8 cellular contexts compared by ENCODE assay signal in the genomic region with DNA sequence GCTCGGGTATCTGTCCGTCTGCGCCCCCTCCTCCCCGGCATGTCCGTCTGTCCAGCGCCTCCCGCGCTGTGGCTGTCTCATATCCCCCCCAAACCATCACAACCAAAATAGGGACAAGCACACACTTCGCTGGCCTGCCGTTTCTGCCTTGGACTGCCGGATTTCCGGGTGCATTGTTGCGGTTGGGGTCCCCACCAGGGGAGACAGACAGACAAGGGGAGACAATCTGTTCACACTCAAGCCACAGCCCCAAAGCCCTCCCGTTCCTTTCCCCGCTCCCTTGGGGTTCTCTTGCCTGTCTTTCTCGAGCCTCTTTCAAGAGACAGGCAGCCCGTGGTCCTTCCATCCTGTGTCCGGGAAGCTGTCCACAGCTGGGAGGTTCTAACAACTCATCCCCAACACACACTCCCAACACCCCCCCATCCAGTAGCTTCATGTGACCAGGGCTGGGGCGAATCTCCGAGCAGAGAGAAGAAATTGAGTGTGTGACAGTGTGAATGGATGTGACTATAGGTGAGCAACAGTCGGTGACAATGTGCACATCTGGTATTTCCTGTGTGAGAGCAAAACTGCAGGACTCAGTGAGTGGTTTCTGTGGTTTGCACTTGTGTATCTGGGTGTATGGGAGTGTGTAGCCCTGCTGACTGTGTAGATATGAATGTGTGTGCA. TPM values are rescaled to one million over a fixed set of nuclear protein-coding genes. Genes with fewer than 3 reads are reported as not detected.
DNase-seq lines count a peak whose midpoint lies in the region; ATAC-seq and TF ChIP-seq lines count a peak whose summit lies in the region.

No MANE protein-coding gene starts in this region.

- POLR2A ChIA-PET in AG04450 (lab: Yijun Ruan, JAX): interaction anchor here (0.7 kb wide), 1 partner anchor 16 kb away, joined by 5 read pairs; no protein-coding TSS in a partner anchor

- no peak for DNase-seq in AG04450 (ENCODE audit: low read depth, low spot score)
- DNase-seq in RPMI8226: peak; percentile 68
- DNase-seq in breast epithelium (ENCODE audit: low spot score in 2 of 2): peak in 1 of 2 donors; percentile 71
- DNase-seq in kidney tubule cell (ENCODE audit: low spot score): peak; percentile 85
- DNase-seq in stimulated activated naive CD4-positive, alpha-beta T cell (lab: John Stamatoyannopoulos, UW): peak; percentile 60 to 87 (median 77)
- DNase-seq in hippocampal formation (lab: John Stamatoyannopoulos, UW): no peak

- no peaks in the 10 kb centered on the region; the same call in 1 of the 2 replicates for H3K9me3 ChIP-seq in AG04450 (ENCODE audit: control insufficient read depth, insufficient read depth, low read length)
- no peaks in the 10 kb centered on the region for H3K9me3 ChIP-seq in breast epithelium

- peaks cover 13 to 15% of the 10 kb centered on the region in 2 donors for H3K4me1 ChIP-seq in breast epithelium

- peak; percentile 50 for TF ChIP-seq POLR2A in breast epithelium (IDR thresholded peaks at IDR 0.05)

- H3K4me3 ChIP-seq in AG04450 (ENCODE audit: low read depth, low read length) (peak overlapping the region; percentile 70), breast epithelium (peak overlapping the region; percentile 57 to 87 (median 68))

- ATAC-seq in GM19395 (IDR thresholded peaks at IDR 0.05; ENCODE audit: unreplicated experiment) (peak; percentile 20), HG03565 (IDR thresholded peaks at IDR 0.05; ENCODE audit: unreplicated experiment) (no peak)

- H3K27me3 ChIP-seq in AG04450 (ENCODE audit: control insufficient read depth, insufficient read depth, low read length): no peaks in the 10 kb centered on the region
- no peaks in the 10 kb centered on the region for H3K27me3 ChIP-seq in breast epithelium

- H3K36me3 ChIP-seq in breast epithelium: no peaks in the 10 kb centered on the region

- intact Hi-C loops in breast epithelium (cut with DNase I; ENCODE audit: low total_unique reads): no loop called here

- CTCF ChIA-PET in AG04450 (lab: Charles Lee): interaction anchor here (1.0 to 2.0 kb wide), 2 partner anchors 12 to 34 kb away, joined by 4 to 7 read pairs; no protein-coding TSS in a partner anchor

- peak overlapping the region; percentile 52 for H3K27ac ChIP-seq in AG04450 (ENCODE audit: low read depth, low read length)
- peak overlapping the region; percentile 100 for H3K27ac ChIP-seq in breast epithelium

- TF ChIP-seq CTCF in AG04450 (IDR thresholded peaks at IDR 0.05; ENCODE audit: low read depth, low read length) (no peak), breast epithelium (IDR thresholded peaks at IDR 0.05) (peak in 2 of 3 donors; percentile 17 to 23)

RNA-seq across cellular contexts. Expression of a gene that starts 16.5 kb away (rescaled TPM):
- polyA plus RNA-seq in AG04450 (2011; rRNA removed): 1.3 and 1.7 TPM in 2 replicates
- 12.2 and 19.2 TPM in 2 replicates for polyA minus RNA-seq in AG04450 (2011; rRNA and poly(A)+ RNA removed)
- 100 to 1,000 TPM in 1 of 3 donors, 10 to 100 TPM in 2; 29.8 to 109 (median 38.4) TPM for total RNA-seq in breast epithelium

RNA-seq across cellular contexts. Expression of a gene that starts 27.6 kb away (rescaled TPM):
- 75.8 and 113 TPM in 2 replicates for polyA plus RNA-seq in AG04450 (2011; rRNA removed)
- 85.5 and 126 TPM in 2 replicates for polyA minus RNA-seq in AG04450 (2011; rRNA and poly(A)+ RNA removed)
- total RNA-seq in breast epithelium: 10 to 100 TPM; 89.9 to 96.7 (median 91.2) TPM

RNA-seq across cellular contexts. Expression of a gene that starts 44.9 kb away (rescaled TPM):
- polyA plus RNA-seq in AG04450 (2011; rRNA removed): 3.0 and 3.2 TPM in 2 replicates
- polyA minus RNA-seq in AG04450 (2011; rRNA and poly(A)+ RNA removed): 2.4 and 3.1 TPM in 2 replicates
- 1 to 10 TPM; 2.6 to 6.9 (median 5.3) TPM for total RNA-seq in breast epithelium

RNA-seq across cellular contexts. Expression of a gene that starts 45.5 kb away (rescaled TPM):
- polyA plus RNA-seq in AG04450 (2011; rRNA removed): 13.6 and 15.5 TPM in 2 replicates
- polyA minus RNA-seq in AG04450 (2011; rRNA and poly(A)+ RNA removed): 9.9 and 17.8 TPM in 2 replicates
- 10 to 100 TPM in 1 of 3 donors, 1 to 10 TPM in 2; 5.9 to 15.1 (median 7.2) TPM for total RNA-seq in breast epithelium

RNA-seq across cellular contexts. Expression of a gene that starts 46.4 kb away (rescaled TPM):
- 2.4 and 5.1 TPM in 2 replicates for polyA plus RNA-seq in AG04450 (2011; rRNA removed)
- polyA minus RNA-seq in AG04450 (2011; rRNA and poly(A)+ RNA removed): 2.5 and 4.3 TPM in 2 replicates
- total RNA-seq in breast epithelium: 10 to 100 TPM in 2 of 3 donors, 1 to 10 TPM in 1; 3.4 to 45.1 (median 34.7) TPM

Comparison
In these comparisons a context has a peak if more than half of its experiments do, and no peak if none do; other contexts are left out.
1. DNase-seq: peak in RPMI8226 (single experiment), kidney tubule cell (single experiment) and stimulated activated naive CD4-positive, alpha-beta T cell (6 of 6); none in AG04450 (single experiment) and hippocampal formation (0 of 2).